25 cellular contexts compared by ENCODE assay signal in the genomic region with DNA sequence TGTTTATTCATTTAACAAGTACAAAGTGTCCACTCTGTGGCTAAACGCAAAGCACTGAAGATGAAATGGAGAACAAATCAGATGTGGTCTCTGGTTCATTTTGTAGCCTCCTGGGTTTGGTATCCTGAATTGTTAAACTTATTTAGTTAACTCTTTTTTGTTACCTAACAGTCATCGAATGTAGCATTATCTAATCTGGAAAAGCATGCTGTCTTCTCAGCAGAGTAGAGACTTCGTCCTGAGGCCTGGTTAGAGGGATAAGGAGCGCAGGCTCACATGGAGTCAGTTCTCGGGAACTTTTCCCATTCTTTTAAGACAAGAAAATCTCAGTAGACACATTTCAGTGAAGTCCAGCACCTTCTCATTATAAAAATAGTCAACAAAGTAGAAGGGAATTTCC. TPM values are rescaled to one million over a fixed set of nuclear protein-coding genes. Genes with fewer than 3 reads are reported as not detected.
DNase-seq lines count a peak whose midpoint lies in the region; ATAC-seq and TF ChIP-seq lines count a peak whose summit lies in the region.
"Had no signal": no experiment of that assay in that cellular context is flagged by ENCODE, and none has a peak within 500 bp of the region (broad histone marks: within the 10 kb centered on the region; RNA-seq: fewer than 3 reads in every experiment).

No MANE protein-coding gene starts in this region.

- no peak overlapping the region for H3K4me3 Mint-ChIP-seq in activated CD8-positive, alpha-beta T cell treated with anti-CD3 and anti-CD28 coated beads for 36 hours
- H3K4me3 Mint-ChIP-seq in activated CD8-positive, alpha-beta T cell treated with anti-CD3 and anti-CD28 coated beads, Interleukin-2, amount 10 ng/mL, durations not matched to agents 7 days and 5 days, result no peak overlapping the region
- H3K4me3 Mint-ChIP-seq: activated naive CD4-positive, alpha-beta T cell treated with anti-CD3 and anti-CD28 coated beads, Interleukin-2, amount 10 ng/mL, durations not matched to agents 7 days and 5 days; nephron progenitor cell; stimulated activated naive B cell treated with anti-CD40 and anti-IgM and Interleukin-4, amounts not matched to agents 10 μg/mL and 1 μg/mL and 100 μg/mL, for 72 hours; T-helper 2 cell treated with Interferon-gamma antibody and Interleukin-4, amounts not matched to agents 5 μg/mL and 100 μg/mL, for 36 hours had no signal

- no peak for ATAC-seq in activated CD8-positive, alpha-beta T cell treated with anti-CD3 and anti-CD28 coated beads for 36 hours
- no peak for ATAC-seq in activated CD8-positive, alpha-beta T cell treated with anti-CD3 and anti-CD28 coated beads, Interleukin-2, amount 10 ng/mL, durations not matched to agents 7 days and 5 days
- ATAC-seq in psoas muscle, result no peak
- ATAC-seq in GM19467 (IDR thresholded peaks at IDR 0.05; ENCODE audit: unreplicated experiment), result no peak
- ATAC-seq in HG02970 (IDR thresholded peaks at IDR 0.05; ENCODE audit: low FRiP score, unreplicated experiment), result no peak
- ATAC-seq: stimulated activated naive B cell treated with anti-CD40 and anti-IgM and Interleukin-4, amounts not matched to agents 10 μg/mL and 1 μg/mL and 100 μg/mL, for 72 hours had no signal

- no peaks in the 10 kb centered on the region for H3K27me3 Mint-ChIP-seq in activated CD8-positive, alpha-beta T cell treated with anti-CD3 and anti-CD28 coated beads for 36 hours
- H3K27me3 Mint-ChIP-seq in activated CD8-positive, alpha-beta T cell treated with anti-CD3 and anti-CD28 coated beads, Interleukin-2, amount 10 ng/mL, durations not matched to agents 7 days and 5 days (ENCODE audit: low read depth), result no peaks in the 10 kb centered on the region
- H3K27me3 Mint-ChIP-seq: activated naive CD4-positive, alpha-beta T cell treated with anti-CD3 and anti-CD28 coated beads, Interleukin-2, amount 10 ng/mL, durations not matched to agents 7 days and 5 days; stimulated activated naive B cell treated with anti-CD40 and anti-IgM and Interleukin-4, amounts not matched to agents 10 μg/mL and 1 μg/mL and 100 μg/mL, for 72 hours had no signal

- no peaks in the 10 kb centered on the region for H3K4me1 ChIP-seq in OCI-LY7 (ENCODE audit: insufficient read depth, low read length, poor library complexity, severe bottlenecking)
- H3K4me1 ChIP-seq in psoas muscle, result peaks cover 38% of the 10 kb centered on the region

- H4K20me1 ChIP-seq in OCI-LY7 (ENCODE audit: insufficient read depth, low read length), result no peaks in the 10 kb centered on the region

- H3K9me2 ChIP-seq in OCI-LY7 (ENCODE audit: insufficient read depth, low read length), result no peaks in the 10 kb centered on the region

- H3K4me1 Mint-ChIP-seq in activated CD8-positive, alpha-beta T cell treated with anti-CD3 and anti-CD28 coated beads for 36 hours (ENCODE audit: low read depth), result peaks cover 10% of the 10 kb centered on the region
- H3K4me1 Mint-ChIP-seq in activated CD8-positive, alpha-beta T cell treated with anti-CD3 and anti-CD28 coated beads, Interleukin-2, amount 10 ng/mL, durations not matched to agents 7 days and 5 days (ENCODE audit: low read depth), result peaks cover 6% of the 10 kb centered on the region
- H3K4me1 Mint-ChIP-seq: nephron progenitor cell had no signal

- intact Hi-C loops in activated CD8-positive, alpha-beta T cell treated with anti-CD3 and anti-CD28 coated beads for 36 hours (cut with micrococcal nuclease), result no loop called here
- intact Hi-C loops in OCI-LY7 (cut with micrococcal nuclease; ENCODE audit: unreplicated experiment) (no loop called here), psoas muscle (cut with DNase I) (no loop called here)

- peaks cover 74% of the 10 kb centered on the region for H3K36me3 ChIP-seq in OCI-LY7 (ENCODE audit: insufficient read depth, low read length)
- H3K36me3 ChIP-seq in psoas muscle (ENCODE audit: insufficient read depth in 1 of 2, low read depth in 1 of 2), result peaks cover 0 to 37% of the 10 kb centered on the region in 2 donors

- H3K27ac Mint-ChIP-seq in activated CD8-positive, alpha-beta T cell treated with anti-CD3 and anti-CD28 coated beads for 36 hours, result peak overlapping the region; percentile 12
- no peak overlapping the region for H3K27ac Mint-ChIP-seq in activated CD8-positive, alpha-beta T cell treated with anti-CD3 and anti-CD28 coated beads, Interleukin-2, amount 10 ng/mL, durations not matched to agents 7 days and 5 days
- H3K27ac Mint-ChIP-seq: activated naive CD4-positive, alpha-beta T cell treated with anti-CD3 and anti-CD28 coated beads, Interleukin-2, amount 10 ng/mL, durations not matched to agents 7 days and 5 days; T-helper 2 cell treated with Interferon-gamma antibody and Interleukin-4, amounts not matched to agents 5 μg/mL and 100 μg/mL, for 36 hours had no signal

- TF ChIP-seq POLR2A in erythroblast (IDR thresholded peaks at IDR 0.05; ENCODE audit: low read length), result no peak

- H3K9me3 ChIP-seq in OCI-LY7 (ENCODE audit: low read length) (no peaks in the 10 kb centered on the region), psoas muscle (no peaks in the 10 kb centered on the region)
- H3K9me3 ChIP-seq: esophagus squamous epithelium had no signal

- no peak for DNase-seq in activated CD8-positive, alpha-beta T cell treated with anti-CD3 and anti-CD28 coated beads for 36 hours
- DNase-seq in activated CD8-positive, alpha-beta T cell treated with anti-CD3 and anti-CD28 coated beads, Interleukin-2, amount 10 ng/mL, durations not matched to agents 7 days and 5 days, result no peak
- DNase-seq in OCI-LY7 (ENCODE audit: low spot score) (no peak), erythroblast (lab: John Stamatoyannopoulos, UW) (peak; percentile 41 to 73), psoas muscle (no peak), GM10248 (ENCODE audit: extremely low spot score) (no peak)
- DNase-seq: 8988T; activated CD4-positive, alpha-beta T cell treated with anti-CD3 and anti-CD28 coated beads, Interleukin-2, amount 50 U/mL, for 48 hours; activated naive CD4-positive, alpha-beta T cell treated with anti-CD3 and anti-CD28 coated beads, Interleukin-2, amount 10 ng/mL, durations not matched to agents 7 days and 5 days; AML-193; DMS79 treated with DMSO at 0.1 percent for 48 hours; effector CD8-positive, alpha-beta T cell; esophagus squamous epithelium; KBM-7; mesendoderm; MM.1S; NCI-H146; NCI-H69; nephron progenitor cell; RPMI8226; stimulated activated naive B cell treated with anti-CD40 and anti-IgM and Interleukin-4, amounts not matched to agents 10 μg/mL and 1 μg/mL and 100 μg/mL, for 72 hours had no signal

- H3K4me2 ChIP-seq in OCI-LY7 (ENCODE audit: low read length), result no peak overlapping the region

- peaks cover 31% of the 10 kb centered on the region for H3K36me3 Mint-ChIP-seq in activated CD8-positive, alpha-beta T cell treated with anti-CD3 and anti-CD28 coated beads for 36 hours (ENCODE audit: low read depth)
- peaks cover 37% of the 10 kb centered on the region for H3K36me3 Mint-ChIP-seq in activated CD8-positive, alpha-beta T cell treated with anti-CD3 and anti-CD28 coated beads, Interleukin-2, amount 10 ng/mL, durations not matched to agents 7 days and 5 days (ENCODE audit: low read depth)

- 82 to 89% (median 86%) methylated on average over 5 of the region's 5 CpGs for WGBS in psoas muscle, 3 donors

- H2AFZ ChIP-seq in OCI-LY7 (ENCODE audit: low read length), result no peak overlapping the region
- H2AFZ ChIP-seq: parathyroid adenoma had no signal

- CTCF ChIA-PET in activated CD8-positive, alpha-beta T cell treated with anti-CD3 and anti-CD28 coated beads for 36 hours (lab: Charles Lee), result interaction anchor here (1.0 to 1.3 kb wide), 2 partner anchors 13 to 20 kb away, joined by 3 to 6 read pairs; no protein-coding TSS in a partner anchor
- CTCF ChIA-PET in activated CD8-positive, alpha-beta T cell treated with anti-CD3 and anti-CD28 coated beads, Interleukin-2, amount 10 ng/mL, durations not matched to agents 7 days and 5 days (lab: Charles Lee), result interaction anchor here (0.9 to 1.2 kb wide), 2 partner anchors 13 to 49 kb away, joined by 3 to 4 read pairs; a partner anchor contains a TSS
- CTCF ChIA-PET in OCI-LY7 (lab: Charles Lee; ENCODE audit: unreplicated experiment), result no interaction called here
- CTCF ChIA-PET in GM10248 (lab: Yijun Ruan, JAX), result no interaction called here

- H3K4me3 ChIP-seq in OCI-LY7 (ENCODE audit: low read depth, low read length, poor library complexity, severe bottlenecking) (no peak overlapping the region), psoas muscle (no peak overlapping the region)
- H3K4me3 ChIP-seq: esophagus squamous epithelium had no signal

- no peak for TF ChIP-seq CTCF in activated CD8-positive, alpha-beta T cell treated with anti-CD3 and anti-CD28 coated beads for 36 hours (IDR thresholded peaks at IDR 0.05)
- TF ChIP-seq CTCF in OCI-LY7 (conservative IDR thresholded peaks at IDR 0.05; ENCODE audit: low read length) (no peak), psoas muscle (IDR thresholded peaks at IDR 0.05) (no peak), GM10248 (IDR thresholded peaks at IDR 0.05; ENCODE audit: control extremely low read depth, extremely low read depth, low read depth, missing control alignments) (no peak)

- TSS peak; percentile 56 for BruUV-seq in OCI-LY7 (replicated peaks; lab: Mats Ljungman, UMichigan)

- no peaks in the 10 kb centered on the region for H3K27me3 ChIP-seq in psoas muscle (ENCODE audit: insufficient read depth in 3 of 3, low read length in 2 of 3)
- H3K27me3 ChIP-seq: esophagus squamous epithelium had no signal

- H3K9me3 Mint-ChIP-seq in activated CD8-positive, alpha-beta T cell treated with anti-CD3 and anti-CD28 coated beads for 36 hours, result no peaks in the 10 kb centered on the region
- H3K9me3 Mint-ChIP-seq in activated CD8-positive, alpha-beta T cell treated with anti-CD3 and anti-CD28 coated beads, Interleukin-2, amount 10 ng/mL, durations not matched to agents 7 days and 5 days (ENCODE audit: insufficient read depth), result no peaks in the 10 kb centered on the region
- H3K9me3 Mint-ChIP-seq: activated naive CD4-positive, alpha-beta T cell treated with anti-CD3 and anti-CD28 coated beads, Interleukin-2, amount 10 ng/mL, durations not matched to agents 7 days and 5 days; nephron progenitor cell; stimulated activated naive B cell treated with anti-CD40 and anti-IgM and Interleukin-4, amounts not matched to agents 10 μg/mL and 1 μg/mL and 100 μg/mL, for 72 hours; T-helper 2 cell treated with Interferon-gamma antibody and Interleukin-4, amounts not matched to agents 5 μg/mL and 100 μg/mL, for 36 hours had no signal

- peaks cover 40% of the 10 kb centered on the region; the same call in 1 of the 2 replicates for H3K79me2 ChIP-seq in OCI-LY7 (ENCODE audit: insufficient read depth, low read depth, low read length)

- H3K27ac ChIP-seq in OCI-LY7 (ENCODE audit: low read depth, low read length, poor library complexity, severe bottlenecking) (no peak overlapping the region), psoas muscle (peak overlapping the region; percentile 67)
- H3K27ac ChIP-seq: esophagus squamous epithelium, parathyroid adenoma had no signal

- POLR2A ChIA-PET in activated CD8-positive, alpha-beta T cell treated with anti-CD3 and anti-CD28 coated beads for 36 hours (lab: Charles Lee), result no interaction called here
- POLR2A ChIA-PET in activated CD8-positive, alpha-beta T cell treated with anti-CD3 and anti-CD28 coated beads, Interleukin-2, amount 10 ng/mL, durations not matched to agents 7 days and 5 days (lab: Charles Lee), result no interaction called here
- POLR2A ChIA-PET in OCI-LY7 (lab: Charles Lee) (no interaction called here), GM10248 (lab: Yijun Ruan, JAX) (no interaction called here)

RNA-seq across cellular contexts. Expression of a gene that starts 33.1 kb away (rescaled TPM):
- 10 to 100 TPM; 17.8 to 21.0 TPM for total RNA-seq in activated CD8-positive, alpha-beta T cell treated with anti-CD3 and anti-CD28 coated beads for 36 hours
- 10 to 100 TPM; 14.6 to 15.3 TPM for total RNA-seq in activated CD8-positive, alpha-beta T cell treated with anti-CD3 and anti-CD28 coated beads, Interleukin-2, amount 10 ng/mL, durations not matched to agents 7 days and 5 days
- 15.2 and 16.4 TPM in 2 replicates for total RNA-seq in OCI-LY7 (2014; rRNA removed; shearing (Covaris generic))
- total RNA-seq in OCI-LY7 (2022), result 10.6 and 16.7 TPM in 2 replicates
- total RNA-seq in psoas muscle, result 1 to 10 TPM in 1 of 4 donors, under 1 TPM in 3; 0.69 to 1.1 (median 0.96) TPM
- polyA plus RNA-seq in psoas muscle, result under 1 TPM; 0.36 to 0.88 (median 0.37) TPM

RNA-seq across cellular contexts. Expression of a gene that starts 48.8 kb away (rescaled TPM):
- total RNA-seq in activated CD8-positive, alpha-beta T cell treated with anti-CD3 and anti-CD28 coated beads for 36 hours, result 100 to 1,000 TPM; 119 to 121 TPM
- total RNA-seq in activated CD8-positive, alpha-beta T cell treated with anti-CD3 and anti-CD28 coated beads, Interleukin-2, amount 10 ng/mL, durations not matched to agents 7 days and 5 days, result 100 to 1,000 TPM; 136 to 140 TPM
- 76.1 and 98.7 TPM in 2 replicates for total RNA-seq in OCI-LY7 (2014; rRNA removed; shearing (Covaris generic))
- total RNA-seq in OCI-LY7 (2022) (131 and 132 TPM in 2 replicates), psoas muscle (100 to 1,000 TPM in 3 of 4 donors, 10 to 100 TPM in 1; 96.6 to 159 (median 124) TPM)
- polyA plus RNA-seq in psoas muscle, result 10 to 100 TPM; 45.8 to 92.9 (median 80.3) TPM

RNA-seq across cellular contexts. Expression of a gene that starts 50.4 kb away (rescaled TPM):
- 1 to 10 TPM; 5.8 to 6.5 TPM for total RNA-seq in activated CD8-positive, alpha-beta T cell treated with anti-CD3 and anti-CD28 coated beads for 36 hours
- 10 to 100 TPM; 12.3 to 13.3 TPM for total RNA-seq in activated CD8-positive, alpha-beta T cell treated with anti-CD3 and anti-CD28 coated beads, Interleukin-2, amount 10 ng/mL, durations not matched to agents 7 days and 5 days
- 0.57 and 2.0 TPM in 2 replicates for total RNA-seq in OCI-LY7 (2014; rRNA removed; shearing (Covaris generic))
- total RNA-seq in OCI-LY7 (2022) (0.84 and 0.96 TPM in 2 replicates), psoas muscle (1 to 10 TPM; 3.3 to 8.2 (median 5.6) TPM)
- 10 to 100 TPM in 1 of 3 donors, 1 to 10 TPM in 2; 2.6 to 13.7 (median 6.9) TPM for polyA plus RNA-seq in psoas muscle

Comparison
In these comparisons a context has a peak if more than half of its experiments do, and no peak if none do; other contexts are left out.
1. DNase-seq: peak in erythroblast (2 of 2); none in activated CD8-positive, alpha-beta T cell treated with anti-CD3 and anti-CD28 coated beads for 36 hours (single experiment), activated CD8-positive, alpha-beta T cell treated with anti-CD3 and anti-CD28 coated beads, Interleukin-2, amount 10 ng/mL, durations not matched to agents 7 days and 5 days (single experiment), OCI-LY7 (single experiment), psoas muscle (0 of 2) and GM10248 (single experiment).
2. RNA of a gene that starts 33.1 kb away (total RNA-seq): 17.8 to 21.0 TPM in activated CD8-positive, alpha-beta T cell treated with anti-CD3 and anti-CD28 coated beads for 36 hours, 10.6 to 16.7 TPM in OCI-LY7 and 14.6 to 15.3 TPM in activated CD8-positive, alpha-beta T cell treated with anti-CD3 and anti-CD28 coated beads, Interleukin-2, amount 10 ng/mL, durations not matched to agents 7 days and 5 days; 0.69 to 1.1 TPM in psoas muscle; every median in the first group is over 4 times any median in the second.
3. CTCF ChIA-PET loops: an anchor here in activated CD8-positive, alpha-beta T cell treated with anti-CD3 and anti-CD28 coated beads for 36 hours (1.0 to 1.3 kb wide) and activated CD8-positive, alpha-beta T cell treated with anti-CD3 and anti-CD28 coated beads, Interleukin-2, amount 10 ng/mL, durations not matched to agents 7 days and 5 days (0.9 to 1.2 kb wide); none called in OCI-LY7 and GM10248.